In genomic region chr2:182836451-182836850, GRCh38 we compare ENCODE assay signal across 36 cellular contexts. TPM values are rescaled to one million over a fixed set of nuclear protein-coding genes. Genes with fewer than 3 reads are reported as not detected.
"Had no signal": no experiment of that assay in that cellular context is flagged by ENCODE, and none has a peak within 500 bp of the region (broad histone marks: within the 10 kb centered on the region; RNA-seq: fewer than 3 reads in every experiment).

No MANE protein-coding gene starts in this region.

- ATAC-seq: activated CD8-positive, alpha-beta T cell treated with anti-CD3 and anti-CD28 coated beads for 36 hours; activated T-cell treated with anti-CD3 and anti-CD28 coated beads, Interleukin-2, amount 50 U/mL, for 72 hours; activated T-helper 17 cell treated with anti-CD3 and anti-CD28 coated beads, Interleukin-2, amount 50 U/mL, for 72 hours; K562; Right ventricle myocardium inferior; SK-N-SH treated with all-trans-retinoic acid at 6 μM for 48 hours had no signal

- H3K27ac ChIP-seq: PC-9, RWPE1, WERI-Rb-1 had no signal

- DNase-seq: activated CD4-positive, alpha-beta T cell treated with anti-CD3 and anti-CD28 coated beads, Interleukin-2, amount 10 ng/mL, durations not matched to agents 24 days and 14 days; activated CD4-positive, alpha-beta T cell treated with anti-CD3 and anti-CD28 coated beads, Interleukin-2, amount 50 U/mL, for 4 hours; activated CD4-positive, CD25-positive, alpha-beta regulatory T cell; activated CD8-positive, alpha-beta T cell treated with anti-CD3 and anti-CD28 coated beads for 36 hours; activated effector memory CD4-positive, alpha-beta T cell treated with anti-CD3 and anti-CD28 coated beads, Interleukin-2, amount 50 U/mL, for 16 hours; activated naive CD4-positive, alpha-beta T cell; activated naive CD4-positive, alpha-beta T cell treated with anti-CD3 and anti-CD28 coated beads, Interleukin-2, amount 50 U/mL, for 16 hours; activated naive CD8-positive, alpha-beta T cell treated with anti-CD3 and anti-CD28 coated beads for 36 hours; activated T-cell treated with anti-CD3 and anti-CD28 coated beads, Interleukin-2, amount 50 U/mL, for 1 hour; activated T-cell treated with anti-CD3 and anti-CD28 coated beads, Interleukin-2, amount 50 U/mL, for 72 hours; amygdala; NCI-H1092 treated with DMSO at 0.1 percent for 48 hours; NCI-H1417; NCI-H146; NCI-H187; NCI-H2081; NCI-H345; NCI-H526; NCI-H748 treated with DMSO at 0.1 percent for 48 hours; NK-92 treated with Interleukin-12 subunit alpha and Interleukin-12 subunit beta, amount 100 ng/mL, for 24 hours; PC-9; SIG-M5; SW 1271; T1000; WERI-Rb-1 had no signal

- H3K4me2 ChIP-seq: PC-9 had no signal

- H3K4me3 ChIP-seq: K562, PC-9 had no signal

- H3K36me3 ChIP-seq: WERI-Rb-1 had no signal

RNA-seq across cellular contexts. Expression of gene FRZB, which starts 30.0 kb away (rescaled TPM):
- total RNA-seq: activated CD4-positive, alpha-beta T cell treated with anti-CD3 and anti-CD28 coated beads, Interleukin-2, amount 10 ng/mL, durations not matched to agents 24 days and 14 days; activated CD8-positive, alpha-beta memory T cell treated with anti-CD3 and anti-CD28 coated beads for 36 hours; activated CD8-positive, alpha-beta T cell treated with anti-CD3 and anti-CD28 coated beads for 36 hours; activated naive CD8-positive, alpha-beta T cell treated with anti-CD3 and anti-CD28 coated beads for 36 hours; activated T-cell treated with anti-CD3 and anti-CD28 coated beads, Interleukin-2, amount 50 U/mL, for 72 hours; activated T-helper 17 cell treated with anti-CD3 and anti-CD28 coated beads, Interleukin-2, amount 50 U/mL, for 72 hours; K562; NCI-H460; OCI-LY7; SK-MEL-5; T-helper 1 cell treated with Interleukin-12 subunit alpha and Interleukin-12 subunit beta and Interleukin-4 antibody, amounts not matched to agents 30 ng/mL and 1 ng/mL, for 36 hours; T-helper 2 cell treated with Interferon-gamma antibody and Interleukin-4, amounts not matched to agents 100 ng/mL and 5 ng/mL, for 36 hours had no signal
